10 cellular contexts compared by ENCODE assay signal in genomic region chr11:10452211-10452767, GRCh38. TPM values are rescaled to one million over a fixed set of nuclear protein-coding genes. Genes with fewer than 3 reads are reported as not detected.
DNase-seq lines count a peak whose midpoint lies in the region; ATAC-seq and TF ChIP-seq lines count a peak whose summit lies in the region.
"Had no signal": no experiment of that assay in that cellular context is flagged by ENCODE, and none has a peak within 500 bp of the region (broad histone marks: within the 10 kb centered on the region; RNA-seq: fewer than 3 reads in every experiment).

No MANE protein-coding gene starts in this region.

- H3K27ac ChIP-seq in foreskin keratinocyte: peak overlapping the region; percentile 98
- H3K27ac ChIP-seq in spleen: peak overlapping the region in 5 of 8 donors; percentile 88 to 97 (median 95)
- H3K27ac ChIP-seq: ascending aorta had no signal

- no peaks in the 10 kb centered on the region for H3K27me3 ChIP-seq in foreskin keratinocyte
- H3K27me3 ChIP-seq in spleen (replicated peaks in 1 of 7): peaks cover 0 to 18% (median 9%) of the 10 kb centered on the region in 7 donors
- H3K27me3 ChIP-seq: ascending aorta had no signal

- 84 to 99% (median 86%) methylated on average over 3 of the region's 3 CpGs for WGBS in spleen, 5 donors

- H3K27ac Mint-ChIP-seq in activated CD4-positive, alpha-beta T cell treated with anti-CD3 and anti-CD28 coated beads for 36 hours: no peak overlapping the region
- peak overlapping the region; percentile 90 for H3K27ac Mint-ChIP-seq in T-helper 17 cell

- no peaks in the 10 kb centered on the region for H3K9me3 Mint-ChIP-seq in activated CD4-positive, alpha-beta T cell treated with anti-CD3 and anti-CD28 coated beads for 36 hours (ENCODE audit: low read depth)

- intact Hi-C loops in activated CD4-positive, alpha-beta T cell treated with anti-CD3 and anti-CD28 coated beads for 36 hours (cut with DNase I, micrococcal nuclease): loop anchor here (10.0 kb wide), 2 partner anchors 1393 to 1767 kb away; partner anchors contain the start of genes RPL27A (in 1 of the 2), TRIM66 (in 1 of the 2) and USP47 (in 1 of the 2)
- intact Hi-C loops in spleen (cut with DNase I; ENCODE audit: low total_unique reads): no loop called here

- CTCF ChIA-PET in activated CD4-positive, alpha-beta T cell treated with anti-CD3 and anti-CD28 coated beads for 36 hours (lab: Charles Lee): interaction anchor here (0.6 to 1.9 kb wide), 8 partner anchors 9 to 705 kb away, joined by 3 to 7 read pairs (median 3); partner anchors contain the start of gene RNF141
- CTCF ChIA-PET in HEK293T (lab: Yijun Ruan, JAX): no interaction called here

- no peak for ATAC-seq in activated CD4-positive, alpha-beta T cell treated with anti-CD3 and anti-CD28 coated beads for 36 hours
- ATAC-seq in T-helper 17 cell (no peak), foreskin keratinocyte (no peak)

- H3K36me3 Mint-ChIP-seq in activated CD4-positive, alpha-beta T cell treated with anti-CD3 and anti-CD28 coated beads for 36 hours (ENCODE audit: low read depth): peaks cover 5% of the 10 kb centered on the region
- peaks cover 2% of the 10 kb centered on the region for H3K36me3 Mint-ChIP-seq in T-helper 17 cell (ENCODE audit: low read depth)

- H3K4me1 ChIP-seq in foreskin keratinocyte (peaks cover 36% of the 10 kb centered on the region), spleen (peaks cover 12 to 81% (median 59%) of the 10 kb centered on the region in 6 donors)

- H3K36me3 ChIP-seq in spleen: no peaks in the 10 kb centered on the region
- H3K36me3 ChIP-seq: ascending aorta had no signal

- peak overlapping the region in 1 of 8 donors; percentile 78 for H3K4me3 ChIP-seq in spleen

- peaks cover 2% of the 10 kb centered on the region for H3K27me3 Mint-ChIP-seq in activated CD4-positive, alpha-beta T cell treated with anti-CD3 and anti-CD28 coated beads for 36 hours
- H3K27me3 Mint-ChIP-seq in T-helper 17 cell: no peaks in the 10 kb centered on the region

- POLR2A ChIA-PET in activated CD4-positive, alpha-beta T cell treated with anti-CD3 and anti-CD28 coated beads for 36 hours (lab: Charles Lee): interaction anchor here (0.7 to 1.1 kb wide), 3 partner anchors 27 to 274 kb away, joined by 5 read pairs; partner anchors contain the start of gene RNF141
- POLR2A ChIA-PET in HEK293T (lab: Yijun Ruan, JAX): no interaction called here

- peak overlapping the region; percentile 80 for H3K4me3 Mint-ChIP-seq in activated CD4-positive, alpha-beta T cell treated with anti-CD3 and anti-CD28 coated beads for 36 hours
- H3K4me3 Mint-ChIP-seq in T-helper 17 cell: peak overlapping the region; percentile 94

- H3K4me1 Mint-ChIP-seq in activated CD4-positive, alpha-beta T cell treated with anti-CD3 and anti-CD28 coated beads for 36 hours: peaks cover 67% of the 10 kb centered on the region
- peaks cover 54% of the 10 kb centered on the region for H3K4me1 Mint-ChIP-seq in T-helper 17 cell

- no peak for TF ChIP-seq POLR2A in spleen (IDR thresholded peaks at IDR 0.05)

- TF ChIP-seq CTCF in foreskin keratinocyte (conservative IDR thresholded peaks at IDR 0.05) (no peak), spleen (IDR thresholded peaks at IDR 0.05 in 8 of 11, conservative IDR thresholded peaks at IDR 0.05 in 3 of 11) (no peak)

- DNase-seq in activated CD4-positive, alpha-beta T cell treated with anti-CD3 and anti-CD28 coated beads for 36 hours: no peak
- DNase-seq in activated CD4-positive, alpha-beta T cell treated with anti-CD3 and anti-CD28 coated beads, Interleukin-2, amount 50 U/mL, for 4 hours: no peak
- DNase-seq in T-helper 17 cell (no peak), foreskin keratinocyte (peak in 1 of 2 donors; percentile 69), spleen (no peak), HEK293T (ENCODE audit: extremely low spot score) (no peak), GF-D8 (lab: John Stamatoyannopoulos, UW) (no peak), EL (no peak)
- DNase-seq: left ventricle myocardium superior had no signal

- no peaks in the 10 kb centered on the region for H3K9me3 ChIP-seq in T-helper 17 cell (ENCODE audit: control insufficient read depth, low read length, poor library complexity, severe bottlenecking)
- no peaks in the 10 kb centered on the region for H3K9me3 ChIP-seq in spleen
- H3K9me3 ChIP-seq: ascending aorta had no signal

TF ChIP-seq in HEK293T, 16 proteins besides CTCF, POLR2A, EP300 and RAD21:
- TF ChIP-seq SUZ12 (IDR thresholded peaks at IDR 0.05): no peak
- TF ChIP-seq HDGF (IDR thresholded peaks at IDR 0.05; ENCODE audit: borderline replicate concordance): no peak
- TF ChIP-seq SP1 (IDR thresholded peaks at IDR 0.05): no peak
- no peak for TF ChIP-seq FOXM1 (IDR thresholded peaks at IDR 0.05; ENCODE audit: borderline replicate concordance)
- no peak for TF ChIP-seq LEF1 (IDR thresholded peaks at IDR 0.05; ENCODE audit: borderline replicate concordance)
- TF ChIP-seq L3MBTL2 (conservative IDR thresholded peaks at IDR 0.05): no peak
- no peak for TF ChIP-seq ARNT (IDR thresholded peaks at IDR 0.05)
- no peak for TF ChIP-seq CTBP1 (IDR thresholded peaks at IDR 0.05; ENCODE audit: borderline replicate concordance)
- no peak for TF ChIP-seq PKNOX1 (IDR thresholded peaks at IDR 0.05)
- TF ChIP-seq FOXK2 (IDR thresholded peaks at IDR 0.05): no peak
- no peak for TF ChIP-seq TARDBP (IDR thresholded peaks at IDR 0.05)
- no peak for TF ChIP-seq FOXA1 (IDR thresholded peaks at IDR 0.05)
- TF ChIP-seq ZNF384 (IDR thresholded peaks at IDR 0.05): no peak
TF ChIP-seq in HEK293T: peak in this region for 0.

RNA-seq across cellular contexts. Expression of gene AMPD3, which starts 2.8 kb away (rescaled TPM):
- 10 to 100 TPM; 26.3 to 27.1 TPM for total RNA-seq in activated CD4-positive, alpha-beta T cell treated with anti-CD3 and anti-CD28 coated beads for 36 hours
- total RNA-seq in T-helper 17 cell: 10 to 100 TPM; 16.8 to 20.2 TPM
- 7.6 and 8.8 TPM in 2 replicates for total RNA-seq in foreskin keratinocyte
- polyA plus RNA-seq in foreskin keratinocyte: 3.4 and 3.6 TPM in 2 replicates
- total RNA-seq in spleen: 10 to 100 TPM; 19.1 to 54.7 (median 26.5) TPM
- 10 to 100 TPM in 2 of 3 donors, 1 to 10 TPM in 1; 9.3 to 16.1 (median 12.9) TPM for polyA plus RNA-seq in spleen
